In the genomic region with DNA sequence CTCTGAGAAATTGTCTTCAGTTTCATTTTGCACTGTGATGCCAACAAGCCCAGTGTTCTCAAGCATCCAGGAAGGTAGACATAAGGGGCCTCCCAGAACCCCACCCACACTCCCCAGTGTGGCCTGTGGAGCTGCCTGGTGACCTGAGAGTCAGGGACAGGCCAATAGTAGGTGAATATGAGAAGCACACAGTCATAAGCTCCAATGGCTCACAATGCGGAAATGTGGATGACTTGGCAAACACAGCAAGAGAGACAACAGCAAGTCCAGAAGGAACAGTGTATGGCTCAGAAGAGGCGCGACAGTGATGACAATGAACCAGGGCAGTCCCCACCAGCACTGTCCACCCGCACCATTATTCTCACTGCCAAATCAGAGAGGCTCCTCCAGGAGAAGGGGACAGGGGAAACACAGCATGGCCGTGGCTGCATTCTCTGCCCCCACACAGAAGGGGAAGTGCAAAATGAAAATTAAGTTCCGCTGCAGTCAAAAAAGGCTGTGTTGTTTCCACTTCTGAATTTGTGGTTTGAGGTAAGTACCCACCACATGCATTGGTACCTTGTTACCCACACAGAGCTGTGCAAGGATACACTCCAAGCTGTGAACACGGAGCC, we compare ENCODE assay signal across 1 cellular context.
A peak's percentile ranks its signal among the peaks of the same experiment; 100 is the strongest.
TF ChIP-seq lines count a peak whose summit lies in the region.

No MANE protein-coding gene starts in this region.

TF ChIP-seq in GM12878, 131 proteins besides CTCF, POLR2A, EP300 and RAD21 (continued from another document and continues in another):
- TF ChIP-seq, protein P1, sequence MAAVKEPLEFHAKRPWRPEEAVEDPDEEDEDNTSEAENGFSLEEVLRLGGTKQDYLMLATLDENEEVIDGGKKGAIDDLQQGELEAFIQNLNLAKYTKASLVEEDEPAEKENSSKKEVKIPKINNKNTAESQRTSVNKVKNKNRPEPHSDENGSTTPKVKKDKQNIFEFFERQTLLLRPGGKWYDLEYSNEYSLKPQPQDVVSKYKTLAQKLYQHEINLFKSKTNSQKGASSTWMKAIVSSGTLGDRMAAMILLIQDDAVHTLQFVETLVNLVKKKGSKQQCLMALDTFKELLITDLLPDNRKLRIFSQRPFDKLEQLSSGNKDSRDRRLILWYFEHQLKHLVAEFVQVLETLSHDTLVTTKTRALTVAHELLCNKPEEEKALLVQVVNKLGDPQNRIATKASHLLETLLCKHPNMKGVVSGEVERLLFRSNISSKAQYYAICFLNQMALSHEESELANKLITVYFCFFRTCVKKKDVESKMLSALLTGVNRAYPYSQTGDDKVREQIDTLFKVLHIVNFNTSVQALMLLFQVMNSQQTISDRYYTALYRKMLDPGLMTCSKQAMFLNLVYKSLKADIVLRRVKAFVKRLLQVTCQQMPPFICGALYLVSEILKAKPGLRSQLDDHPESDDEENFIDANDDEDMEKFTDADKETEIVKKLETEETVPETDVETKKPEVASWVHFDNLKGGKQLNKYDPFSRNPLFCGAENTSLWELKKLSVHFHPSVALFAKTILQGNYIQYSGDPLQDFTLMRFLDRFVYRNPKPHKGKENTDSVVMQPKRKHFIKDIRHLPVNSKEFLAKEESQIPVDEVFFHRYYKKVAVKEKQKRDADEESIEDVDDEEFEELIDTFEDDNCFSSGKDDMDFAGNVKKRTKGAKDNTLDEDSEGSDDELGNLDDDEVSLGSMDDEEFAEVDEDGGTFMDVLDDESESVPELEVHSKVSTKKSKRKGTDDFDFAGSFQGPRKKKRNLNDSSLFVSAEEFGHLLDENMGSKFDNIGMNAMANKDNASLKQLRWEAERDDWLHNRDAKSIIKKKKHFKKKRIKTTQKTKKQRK (IDR thresholded peaks at IDR 0.05; ENCODE audit: low read depth, low read length), result no peak
- TF ChIP-seq EGR1 (IDR thresholded peaks at IDR 0.05; ENCODE audit: borderline replicate concordance in 1 of 2, low read depth in 2 of 2, low read length in 2 of 2) (0 out of 3 replicates have a peak, but pooled peaks of 1 of the 2 experiments have one; percentile 16), SIN3A (IDR thresholded peaks at IDR 0.05; ENCODE audit: low read depth, low read length) (no peak), NR2C1 (IDR thresholded peaks at IDR 0.05) (no peak), MTA2 (IDR thresholded peaks at IDR 0.05; ENCODE audit: low read depth) (peak; percentile 77), MXI1 (IDR thresholded peaks at IDR 0.05; ENCODE audit: low read depth, low read length) (no peak), FOS (IDR thresholded peaks at IDR 0.05; ENCODE audit: borderline replicate concordance, extremely low read depth, insufficient read length) (no peak), RAD51 (IDR thresholded peaks at IDR 0.05) (no peak), ZNF217 (IDR thresholded peaks at IDR 0.05) (no peak; the same call in 1 of the 2 replicates), SP1 (IDR thresholded peaks at IDR 0.05; ENCODE audit: low read depth, low read length) (peak; percentile 26), SIX5 (IDR thresholded peaks at IDR 0.05; ENCODE audit: low read depth, low read length, severe bottlenecking) (no peak), ZNF622 (IDR thresholded peaks at IDR 0.05) (no peak), ESRRA (IDR thresholded peaks at IDR 0.05; ENCODE audit: low read length) (no peak), ZNF384 (IDR thresholded peaks at IDR 0.05; ENCODE audit: borderline replicate concordance, low read depth, low read length) (no peak), JUND (IDR thresholded peaks at IDR 0.05; ENCODE audit: low read depth, low read length) (no peak), ZNF207 (IDR thresholded peaks at IDR 0.05; ENCODE audit: borderline replicate concordance) (no peak), ZNF274 (IDR thresholded peaks at IDR 0.05; ENCODE audit: insufficient read depth, insufficient read length) (no peak), SREBF2 (IDR thresholded peaks at IDR 0.05; ENCODE audit: low read length) (no peak), HDAC6 (IDR thresholded peaks at IDR 0.05; ENCODE audit: unreplicated experiment) (no peak), TCF12 (IDR thresholded peaks at IDR 0.05; ENCODE audit: low read depth, low read length) (no peak), HCFC1 (IDR thresholded peaks at IDR 0.05; ENCODE audit: low read length) (no peak), EZH2 (IDR thresholded peaks at IDR 0.05; ENCODE audit: borderline replicate concordance, control insufficient read depth, low read depth, low read length) (no peak), HDAC2 (IDR thresholded peaks at IDR 0.05) (no peak), SRF (IDR thresholded peaks at IDR 0.05; ENCODE audit: low read depth in 2 of 2, low read length in 2 of 2) (peak in 1 of 2 experiments; percentile 76; a peak in 1 of 4 replicates), MEF2A (IDR thresholded peaks at IDR 0.05; ENCODE audit: insufficient read depth, low read depth, low read length) (0 out of 2 replicates have a peak, but pooled peaks have one; percentile 51), SMAD5 (IDR thresholded peaks at IDR 0.05; ENCODE audit: low read depth) (no peak), MYB (IDR thresholded peaks at IDR 0.05; ENCODE audit: borderline replicate concordance, low read depth, low read length) (no peak), SMC3 (IDR thresholded peaks at IDR 0.05; ENCODE audit: borderline replicate concordance, low read length) (no peak), NR2F1 (conservative IDR thresholded peaks at IDR 0.05) (0 out of 2 replicates have a peak, but pooled peaks have one; percentile 27), KDM1A (IDR thresholded peaks at IDR 0.05; ENCODE audit: borderline replicate concordance) (no peak), SREBF1 (IDR thresholded peaks at IDR 0.05; ENCODE audit: low read length) (no peak), RFX5 (IDR thresholded peaks at IDR 0.05; ENCODE audit: low read depth, low read length) (0 out of 2 replicates have a peak, but pooled peaks have one; percentile 40), TBL1XR1 (IDR thresholded peaks at IDR 0.05; ENCODE audit: low read depth, low read length) (peak; percentile 66), RBBP5 (conservative IDR thresholded peaks at IDR 0.05) (no peak), TCF7 (IDR thresholded peaks at IDR 0.05; ENCODE audit: borderline replicate concordance) (no peak), GATAD2B (conservative IDR thresholded peaks at IDR 0.05; ENCODE audit: low read depth) (0 out of 2 replicates have a peak, but pooled peaks have one; percentile 53), BACH1 (IDR thresholded peaks at IDR 0.05; ENCODE audit: borderline replicate concordance) (no peak), BRCA1 (IDR thresholded peaks at IDR 0.05; ENCODE audit: low read depth, low read length) (no peak), ATF7 (IDR thresholded peaks at IDR 0.05; ENCODE audit: low read depth) (peak; percentile 43), STAT1 (conservative IDR thresholded peaks at IDR 0.05) (no peak), RCOR1 (conservative IDR thresholded peaks at IDR 0.05; ENCODE audit: low read depth, low read length) (peak; percentile 65; the same call in 1 of the 2 replicates)
- TF ChIP-seq, protein P2, sequence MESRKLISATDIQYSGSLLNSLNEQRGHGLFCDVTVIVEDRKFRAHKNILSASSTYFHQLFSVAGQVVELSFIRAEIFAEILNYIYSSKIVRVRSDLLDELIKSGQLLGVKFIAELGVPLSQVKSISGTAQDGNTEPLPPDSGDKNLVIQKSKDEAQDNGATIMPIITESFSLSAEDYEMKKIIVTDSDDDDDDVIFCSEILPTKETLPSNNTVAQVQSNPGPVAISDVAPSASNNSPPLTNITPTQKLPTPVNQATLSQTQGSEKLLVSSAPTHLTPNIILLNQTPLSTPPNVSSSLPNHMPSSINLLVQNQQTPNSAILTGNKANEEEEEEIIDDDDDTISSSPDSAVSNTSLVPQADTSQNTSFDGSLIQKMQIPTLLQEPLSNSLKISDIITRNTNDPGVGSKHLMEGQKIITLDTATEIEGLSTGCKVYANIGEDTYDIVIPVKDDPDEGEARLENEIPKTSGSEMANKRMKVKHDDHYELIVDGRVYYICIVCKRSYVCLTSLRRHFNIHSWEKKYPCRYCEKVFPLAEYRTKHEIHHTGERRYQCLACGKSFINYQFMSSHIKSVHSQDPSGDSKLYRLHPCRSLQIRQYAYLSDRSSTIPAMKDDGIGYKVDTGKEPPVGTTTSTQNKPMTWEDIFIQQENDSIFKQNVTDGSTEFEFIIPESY (IDR thresholded peaks at IDR 0.05), result no peak
- TF ChIP-seq, protein P3, sequence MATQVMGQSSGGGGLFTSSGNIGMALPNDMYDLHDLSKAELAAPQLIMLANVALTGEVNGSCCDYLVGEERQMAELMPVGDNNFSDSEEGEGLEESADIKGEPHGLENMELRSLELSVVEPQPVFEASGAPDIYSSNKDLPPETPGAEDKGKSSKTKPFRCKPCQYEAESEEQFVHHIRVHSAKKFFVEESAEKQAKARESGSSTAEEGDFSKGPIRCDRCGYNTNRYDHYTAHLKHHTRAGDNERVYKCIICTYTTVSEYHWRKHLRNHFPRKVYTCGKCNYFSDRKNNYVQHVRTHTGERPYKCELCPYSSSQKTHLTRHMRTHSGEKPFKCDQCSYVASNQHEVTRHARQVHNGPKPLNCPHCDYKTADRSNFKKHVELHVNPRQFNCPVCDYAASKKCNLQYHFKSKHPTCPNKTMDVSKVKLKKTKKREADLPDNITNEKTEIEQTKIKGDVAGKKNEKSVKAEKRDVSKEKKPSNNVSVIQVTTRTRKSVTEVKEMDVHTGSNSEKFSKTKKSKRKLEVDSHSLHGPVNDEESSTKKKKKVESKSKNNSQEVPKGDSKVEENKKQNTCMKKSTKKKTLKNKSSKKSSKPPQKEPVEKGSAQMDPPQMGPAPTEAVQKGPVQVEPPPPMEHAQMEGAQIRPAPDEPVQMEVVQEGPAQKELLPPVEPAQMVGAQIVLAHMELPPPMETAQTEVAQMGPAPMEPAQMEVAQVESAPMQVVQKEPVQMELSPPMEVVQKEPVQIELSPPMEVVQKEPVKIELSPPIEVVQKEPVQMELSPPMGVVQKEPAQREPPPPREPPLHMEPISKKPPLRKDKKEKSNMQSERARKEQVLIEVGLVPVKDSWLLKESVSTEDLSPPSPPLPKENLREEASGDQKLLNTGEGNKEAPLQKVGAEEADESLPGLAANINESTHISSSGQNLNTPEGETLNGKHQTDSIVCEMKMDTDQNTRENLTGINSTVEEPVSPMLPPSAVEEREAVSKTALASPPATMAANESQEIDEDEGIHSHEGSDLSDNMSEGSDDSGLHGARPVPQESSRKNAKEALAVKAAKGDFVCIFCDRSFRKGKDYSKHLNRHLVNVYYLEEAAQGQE (IDR thresholded peaks at IDR 0.05; ENCODE audit: low read depth, low read length), result no peak
- TF ChIP-seq, protein P4, sequence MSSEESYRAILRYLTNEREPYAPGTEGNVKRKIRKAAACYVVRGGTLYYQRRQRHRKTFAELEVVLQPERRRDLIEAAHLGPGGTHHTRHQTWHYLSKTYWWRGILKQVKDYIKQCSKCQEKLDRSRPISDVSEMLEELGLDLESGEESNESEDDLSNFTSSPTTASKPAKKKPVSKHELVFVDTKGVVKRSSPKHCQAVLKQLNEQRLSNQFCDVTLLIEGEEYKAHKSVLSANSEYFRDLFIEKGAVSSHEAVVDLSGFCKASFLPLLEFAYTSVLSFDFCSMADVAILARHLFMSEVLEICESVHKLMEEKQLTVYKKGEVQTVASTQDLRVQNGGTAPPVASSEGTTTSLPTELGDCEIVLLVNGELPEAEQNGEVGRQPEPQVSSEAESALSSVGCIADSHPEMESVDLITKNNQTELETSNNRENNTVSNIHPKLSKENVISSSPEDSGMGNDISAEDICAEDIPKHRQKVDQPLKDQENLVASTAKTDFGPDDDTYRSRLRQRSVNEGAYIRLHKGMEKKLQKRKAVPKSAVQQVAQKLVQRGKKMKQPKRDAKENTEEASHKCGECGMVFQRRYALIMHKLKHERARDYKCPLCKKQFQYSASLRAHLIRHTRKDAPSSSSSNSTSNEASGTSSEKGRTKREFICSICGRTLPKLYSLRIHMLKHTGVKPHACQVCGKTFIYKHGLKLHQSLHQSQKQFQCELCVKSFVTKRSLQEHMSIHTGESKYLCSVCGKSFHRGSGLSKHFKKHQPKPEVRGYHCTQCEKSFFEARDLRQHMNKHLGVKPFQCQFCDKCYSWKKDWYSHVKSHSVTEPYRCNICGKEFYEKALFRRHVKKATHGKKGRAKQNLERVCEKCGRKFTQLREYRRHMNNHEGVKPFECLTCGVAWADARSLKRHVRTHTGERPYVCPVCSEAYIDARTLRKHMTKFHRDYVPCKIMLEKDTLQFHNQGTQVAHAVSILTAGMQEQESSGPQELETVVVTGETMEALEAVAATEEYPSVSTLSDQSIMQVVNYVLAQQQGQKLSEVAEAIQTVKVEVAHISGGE (CRISPR knock-in tag; IDR thresholded peaks at IDR 0.05), result no peak
- TF ChIP-seq, protein P5, sequence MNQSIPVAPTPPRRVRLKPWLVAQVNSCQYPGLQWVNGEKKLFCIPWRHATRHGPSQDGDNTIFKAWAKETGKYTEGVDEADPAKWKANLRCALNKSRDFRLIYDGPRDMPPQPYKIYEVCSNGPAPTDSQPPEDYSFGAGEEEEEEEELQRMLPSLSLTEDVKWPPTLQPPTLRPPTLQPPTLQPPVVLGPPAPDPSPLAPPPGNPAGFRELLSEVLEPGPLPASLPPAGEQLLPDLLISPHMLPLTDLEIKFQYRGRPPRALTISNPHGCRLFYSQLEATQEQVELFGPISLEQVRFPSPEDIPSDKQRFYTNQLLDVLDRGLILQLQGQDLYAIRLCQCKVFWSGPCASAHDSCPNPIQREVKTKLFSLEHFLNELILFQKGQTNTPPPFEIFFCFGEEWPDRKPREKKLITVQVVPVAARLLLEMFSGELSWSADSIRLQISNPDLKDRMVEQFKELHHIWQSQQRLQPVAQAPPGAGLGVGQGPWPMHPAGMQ (IDR thresholded peaks at IDR 0.05; ENCODE audit: borderline replicate concordance), result no peak
- TF ChIP-seq, protein P6, sequence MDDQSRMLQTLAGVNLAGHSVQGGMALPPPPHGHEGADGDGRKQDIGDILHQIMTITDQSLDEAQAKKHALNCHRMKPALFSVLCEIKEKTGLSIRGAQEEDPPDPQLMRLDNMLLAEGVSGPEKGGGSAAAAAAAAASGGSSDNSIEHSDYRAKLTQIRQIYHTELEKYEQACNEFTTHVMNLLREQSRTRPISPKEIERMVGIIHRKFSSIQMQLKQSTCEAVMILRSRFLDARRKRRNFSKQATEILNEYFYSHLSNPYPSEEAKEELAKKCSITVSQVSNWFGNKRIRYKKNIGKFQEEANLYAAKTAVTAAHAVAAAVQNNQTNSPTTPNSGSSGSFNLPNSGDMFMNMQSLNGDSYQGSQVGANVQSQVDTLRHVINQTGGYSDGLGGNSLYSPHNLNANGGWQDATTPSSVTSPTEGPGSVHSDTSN (IDR thresholded peaks at IDR 0.05; ENCODE audit: insufficient replicate concordance, low read depth, low read length), result no peak
- TF ChIP-seq, protein P7, sequence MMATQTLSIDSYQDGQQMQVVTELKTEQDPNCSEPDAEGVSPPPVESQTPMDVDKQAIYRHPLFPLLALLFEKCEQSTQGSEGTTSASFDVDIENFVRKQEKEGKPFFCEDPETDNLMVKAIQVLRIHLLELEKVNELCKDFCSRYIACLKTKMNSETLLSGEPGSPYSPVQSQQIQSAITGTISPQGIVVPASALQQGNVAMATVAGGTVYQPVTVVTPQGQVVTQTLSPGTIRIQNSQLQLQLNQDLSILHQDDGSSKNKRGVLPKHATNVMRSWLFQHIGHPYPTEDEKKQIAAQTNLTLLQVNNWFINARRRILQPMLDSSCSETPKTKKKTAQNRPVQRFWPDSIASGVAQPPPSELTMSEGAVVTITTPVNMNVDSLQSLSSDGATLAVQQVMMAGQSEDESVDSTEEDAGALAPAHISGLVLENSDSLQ (IDR thresholded peaks at IDR 0.05), result no peak
- TF ChIP-seq, protein P8, sequence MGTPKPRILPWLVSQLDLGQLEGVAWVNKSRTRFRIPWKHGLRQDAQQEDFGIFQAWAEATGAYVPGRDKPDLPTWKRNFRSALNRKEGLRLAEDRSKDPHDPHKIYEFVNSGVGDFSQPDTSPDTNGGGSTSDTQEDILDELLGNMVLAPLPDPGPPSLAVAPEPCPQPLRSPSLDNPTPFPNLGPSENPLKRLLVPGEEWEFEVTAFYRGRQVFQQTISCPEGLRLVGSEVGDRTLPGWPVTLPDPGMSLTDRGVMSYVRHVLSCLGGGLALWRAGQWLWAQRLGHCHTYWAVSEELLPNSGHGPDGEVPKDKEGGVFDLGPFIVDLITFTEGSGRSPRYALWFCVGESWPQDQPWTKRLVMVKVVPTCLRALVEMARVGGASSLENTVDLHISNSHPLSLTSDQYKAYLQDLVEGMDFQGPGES (IDR thresholded peaks at IDR 0.05), result no peak
